Comparison of ENCODE assay signal across 17 cellular contexts in the genomic region with DNA sequence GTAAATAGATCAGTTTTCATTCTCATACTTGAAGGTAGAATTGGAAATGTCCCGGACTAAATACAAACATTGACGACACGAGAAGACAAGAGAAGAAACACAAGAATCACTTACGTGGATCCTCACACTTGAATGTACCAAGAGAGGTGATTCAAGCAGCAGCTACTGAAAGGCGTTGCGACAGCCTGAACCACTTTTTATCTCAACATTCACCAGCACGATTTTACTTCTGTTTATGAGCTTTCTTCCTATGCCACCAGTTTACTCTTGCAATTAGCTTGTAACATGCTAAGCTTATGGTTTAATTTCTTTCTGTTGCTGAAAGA. TPM values are rescaled to one million over a fixed set of nuclear protein-coding genes. Genes with fewer than 3 reads are reported as not detected.
DNase-seq lines count a peak whose midpoint lies in the region; TF ChIP-seq lines count a peak whose summit lies in the region.
"Had no signal": no experiment of that assay in that cellular context is flagged by ENCODE, and none has a peak within 500 bp of the region (broad histone marks: within the 10 kb centered on the region; RNA-seq: fewer than 3 reads in every experiment).

No MANE protein-coding gene starts in this region.

- H4K91ac ChIP-seq in neuronal stem cell (ENCODE audit: low read depth, low read length, poor library complexity): no peak overlapping the region

- intact Hi-C loops in left ventricle myocardium inferior (cut with micrococcal nuclease) (no loop called here), thyroid gland (cut with DNase I) (no loop called here)

- H2BK15ac ChIP-seq in neuronal stem cell (ENCODE audit: low read length): no peak overlapping the region

- H3K23ac ChIP-seq in neuronal stem cell (ENCODE audit: low read depth, low read length, poor library complexity): no peak overlapping the region

- H2AK5ac ChIP-seq in neuronal stem cell (ENCODE audit: low read depth, low read length): no peak overlapping the region

- no peak overlapping the region for H2BK12ac ChIP-seq in neuronal stem cell (ENCODE audit: low read length)

- TF ChIP-seq CTCF in NB4 (IDR thresholded peaks at IDR 0.05; ENCODE audit: low read depth, low read length) (no peak), left ventricle myocardium inferior (IDR thresholded peaks at IDR 0.05; ENCODE audit: borderline replicate concordance) (no peak), thyroid gland (IDR thresholded peaks at IDR 0.05) (no peak)

- no peak overlapping the region for H2BK120ac ChIP-seq in neuronal stem cell (ENCODE audit: low read depth, low read length)

- H3K4me3 ChIP-seq in NB4 (ENCODE audit: low read depth, low read length) (no peak overlapping the region), ectodermal cell (ENCODE audit: insufficient read depth, low read depth, low read length) (no peak overlapping the region), iPS-18a (ENCODE audit: low read length) (peak overlapping the region; percentile 22), neuron (ENCODE audit: low read length) (peak overlapping the region; percentile 77), neuronal stem cell (ENCODE audit: low read length in 2 of 2) (peak overlapping the region in 1 of 2 donors; percentile 5), left ventricle myocardium inferior (no peak overlapping the region), thyroid gland (replicated peaks in 1 of 3) (no peak overlapping the region)
- H3K4me3 ChIP-seq: BLaER1 had no signal

- DNase-seq in NB4 (ENCODE audit: low read depth) (peak; percentile 18), neuronal stem cell (ENCODE audit: low spot score) (no peak), left ventricle myocardium inferior (no peak), thyroid gland (no peak)
- DNase-seq: Caco-2; CD4-positive, CD25-positive, alpha-beta regulatory T cell; CD8-positive, alpha-beta T cell; DMS153; DND-41; H9 had no signal

- H3K9me3 ChIP-seq in ectodermal cell (ENCODE audit: control insufficient read depth, low read length) (no peaks in the 10 kb centered on the region), iPS-18a (ENCODE audit: control insufficient read depth, low read depth, low read length) (no peaks in the 10 kb centered on the region), neuron (ENCODE audit: low read length) (peaks cover 1% of the 10 kb centered on the region), neuronal stem cell (replicated peaks in 1 of 2; ENCODE audit: control insufficient read depth in 2 of 2, insufficient read depth in 1 of 2, low read depth in 1 of 2, low read length in 2 of 2) (peaks cover 0 to 7% of the 10 kb centered on the region in 2 donors), left ventricle myocardium inferior (replicated peaks) (no peaks in the 10 kb centered on the region), thyroid gland (no peaks in the 10 kb centered on the region)
- H3K9me3 ChIP-seq: Caco-2 had no signal

- peaks cover 3% of the 10 kb centered on the region for H3K36me3 ChIP-seq in ectodermal cell (ENCODE audit: control insufficient read depth, insufficient read depth, low read length)
- no peaks in the 10 kb centered on the region for H3K36me3 ChIP-seq in iPS-18a (ENCODE audit: control insufficient read depth, low read depth, low read length)
- H3K36me3 ChIP-seq in neuron (ENCODE audit: insufficient read depth, low read length): peaks cover 16% of the 10 kb centered on the region
- peaks cover 0 to 33% of the 10 kb centered on the region in 2 donors for H3K36me3 ChIP-seq in neuronal stem cell (replicated peaks in 1 of 2; ENCODE audit: control insufficient read depth in 2 of 2, insufficient read depth in 2 of 2, low read length in 2 of 2)
- no peaks in the 10 kb centered on the region for H3K36me3 ChIP-seq in left ventricle myocardium inferior
- no peaks in the 10 kb centered on the region for H3K36me3 ChIP-seq in thyroid gland
- H3K36me3 ChIP-seq: BLaER1 had no signal

- no peaks in the 10 kb centered on the region for H3K79me1 ChIP-seq in neuronal stem cell (ENCODE audit: low read depth, low read length)

- H2AFZ ChIP-seq in neuron (ENCODE audit: low read depth, low read length) (no peak overlapping the region), neuronal stem cell (ENCODE audit: low read length) (no peak overlapping the region)

- no peak for TF ChIP-seq POLR2A in NB4 (IDR thresholded peaks at IDR 0.05; ENCODE audit: extremely low read depth, insufficient read length)
- TF ChIP-seq POLR2A in thyroid gland (IDR thresholded peaks at IDR 0.05): no peak

- H3K27me3 ChIP-seq in ectodermal cell (ENCODE audit: control insufficient read depth, insufficient read depth, low read length, poor library complexity, severe bottlenecking) (peaks cover 77% of the 10 kb centered on the region), iPS-18a (ENCODE audit: control insufficient read depth, insufficient read depth, low read length) (peaks cover 78% of the 10 kb centered on the region), neuron (ENCODE audit: insufficient read depth, low read length) (no peaks in the 10 kb centered on the region), neuronal stem cell (ENCODE audit: control insufficient read depth in 3 of 3, insufficient read depth in 3 of 3, low read depth in 1 of 3, low read length in 3 of 3) (peaks cover 0 to 81% (median 28%) of the 10 kb centered on the region in 3 experiments), left ventricle myocardium inferior (ENCODE audit: low read depth) (peaks cover 96% of the 10 kb centered on the region), thyroid gland (peaks cover 27% of the 10 kb centered on the region)

- WGBS in ectodermal cell, 2 experiments: 6 to 7% methylated on average over 7 of the region's 7 CpGs
- no CpG with 5 or more reads among the region's 7 CpGs for WGBS in neuronal stem cell (ENCODE audit: extremely low coverage in 2 of 2, insufficient read length in 2 of 2, insufficient replicate concordance in 1 of 2), 2 donors
- WGBS in thyroid gland, 2 donors: 34 to 48% methylated on average over 7 of the region's 7 CpGs

- H3K18ac ChIP-seq in neuronal stem cell (ENCODE audit: low read length): no peak overlapping the region

- no peak overlapping the region for H3K4me2 ChIP-seq in neuronal stem cell (ENCODE audit: insufficient read depth, low read length, poor library complexity, severe bottlenecking)
- H3K4me2 ChIP-seq: BLaER1 had no signal

- H3K9ac ChIP-seq in iPS-18a (ENCODE audit: low read length) (no peak overlapping the region), neuronal stem cell (ENCODE audit: low read depth, low read length, poor library complexity) (no peak overlapping the region)
- H3K9ac ChIP-seq: BLaER1 had no signal

- no peak overlapping the region for H2BK5ac ChIP-seq in neuronal stem cell (ENCODE audit: low read length)

- no peak overlapping the region for H3K4ac ChIP-seq in neuronal stem cell (ENCODE audit: low read length)

- H3K27ac ChIP-seq in ectodermal cell (ENCODE audit: insufficient read depth, low read depth, low read length, poor library complexity, severe bottlenecking) (peak overlapping the region; percentile 72), iPS-18a (ENCODE audit: low read length) (no peak overlapping the region), neuronal stem cell (replicated peaks; ENCODE audit: low read length) (no peak overlapping the region), left ventricle myocardium inferior (replicated peaks) (no peak overlapping the region), thyroid gland (no peak overlapping the region)
- H3K27ac ChIP-seq: BLaER1, C4-2B had no signal

- no peak overlapping the region for H3K14ac ChIP-seq in neuronal stem cell (ENCODE audit: low read length)

- H4K8ac ChIP-seq in neuronal stem cell (ENCODE audit: low read depth, low read length): no peak overlapping the region

- H3K4me1 ChIP-seq in ectodermal cell (ENCODE audit: control insufficient read depth, insufficient read depth, low read length) (peaks cover 44% of the 10 kb centered on the region), iPS-18a (ENCODE audit: control insufficient read depth, low read depth, low read length) (peaks cover 28% of the 10 kb centered on the region), neuron (ENCODE audit: insufficient read depth, low read length) (peaks cover 35% of the 10 kb centered on the region), neuronal stem cell (ENCODE audit: control insufficient read depth in 2 of 2, insufficient read depth in 1 of 2, low read depth in 1 of 2, low read length in 2 of 2) (peaks cover 6 to 22% of the 10 kb centered on the region in 2 donors), left ventricle myocardium inferior (peaks cover 22% of the 10 kb centered on the region), thyroid gland (peaks cover 0 to 27% of the 10 kb centered on the region in 2 donors)

RNA-seq across cellular contexts. Expression of a gene that starts 3.5 kb away (rescaled TPM):
- 39.9 TPM for polyA plus RNA-seq in ectodermal cell (2013, experiment 1 of 4)
- polyA plus RNA-seq in ectodermal cell (2013, experiment 2 of 4): 44.4 TPM
- polyA plus RNA-seq in ectodermal cell (2013, experiment 3 of 4): 44.1 TPM
- 49.9 TPM for polyA plus RNA-seq in ectodermal cell (2013, experiment 4 of 4)
- polyA plus RNA-seq in neuronal stem cell (2013, experiment 1 of 2): 0.38 TPM
- 0.36 TPM for polyA plus RNA-seq in neuronal stem cell (2013, experiment 2 of 2)
- total RNA-seq in left ventricle myocardium inferior (0.05 TPM), thyroid gland (1 to 10 TPM; 1.2 to 4.7 (median 2.5) TPM)
- total RNA-seq: A172; A673; CD4-positive, CD25-positive, alpha-beta regulatory T cell; CD8-positive, alpha-beta T cell had no signal
- polyA plus RNA-seq: CD4-positive, CD25-positive, alpha-beta regulatory T cell had no signal

Comparison
In these comparisons a context has a peak if more than half of its experiments do, and no peak if none do; other contexts are left out.
1. H3K4me3 ChIP-seq: peak in iPS-18a (single experiment) and neuron (single experiment); none in NB4 (single experiment), ectodermal cell (single experiment), left ventricle myocardium inferior (single experiment) and thyroid gland (0 of 3).